Comparison of ENCODE assay signal across 8 cellular contexts in the genomic region with DNA sequence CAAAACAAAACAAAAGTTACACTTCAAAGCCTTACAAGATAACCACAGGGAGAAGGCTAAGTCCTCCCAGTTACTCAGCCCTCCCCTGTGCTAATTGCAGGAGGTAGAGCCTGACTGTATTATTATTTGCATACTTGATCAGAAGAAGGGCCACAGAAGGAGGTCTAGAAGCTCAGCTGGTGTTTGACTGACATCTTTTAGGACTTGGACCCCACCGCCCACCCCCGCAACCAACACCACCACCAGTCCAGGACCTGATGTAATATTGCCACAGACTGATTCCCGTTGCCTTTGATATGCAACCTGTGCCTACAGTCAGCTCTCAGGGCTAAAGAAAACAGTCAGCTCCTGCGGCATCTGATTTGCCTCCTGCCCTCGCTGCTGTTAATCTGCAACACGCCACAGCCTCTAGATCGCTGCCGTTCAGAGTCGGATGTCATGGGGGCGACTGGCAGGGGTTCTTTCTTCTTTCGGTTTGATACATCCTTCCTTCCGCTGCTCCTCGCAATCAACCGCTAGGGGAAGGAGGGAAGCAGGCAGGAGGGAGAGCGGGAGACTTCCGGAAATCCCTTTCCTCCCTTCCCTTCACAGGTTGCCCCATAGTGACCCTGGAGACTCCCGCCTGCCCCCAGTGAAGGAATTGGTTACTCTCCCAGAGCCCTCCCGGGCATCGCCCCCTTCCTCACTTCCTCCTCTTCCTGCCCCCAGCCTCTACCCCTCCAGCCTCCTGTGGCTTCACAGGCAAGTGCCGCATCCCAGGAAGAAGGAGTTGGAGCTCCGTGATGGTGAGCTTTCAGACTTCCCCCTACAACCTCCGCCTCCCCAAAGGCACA.
DNase-seq lines count a peak whose midpoint lies in the region; ATAC-seq and TF ChIP-seq lines count a peak whose summit lies in the region.

No MANE protein-coding gene starts in this region.

- no peak for TF ChIP-seq POLR2A in Peyer's patch (IDR thresholded peaks at IDR 0.05)

- peaks cover 0 to 6% (median 0%) of the 10 kb centered on the region in 4 donors for H3K4me1 ChIP-seq in Peyer's patch

- peak overlapping the region; percentile 20 to 54 (median 34) for H3K4me3 ChIP-seq in Peyer's patch

- TF ChIP-seq CTCF in Peyer's patch (IDR thresholded peaks at IDR 0.05) = peak in 4 of 6 experiments; percentile 18 to 47 (median 39)

- H3K36me3 ChIP-seq in Peyer's patch = no peaks in the 10 kb centered on the region

- ATAC-seq in GM19043 (IDR thresholded peaks at IDR 0.05; ENCODE audit: low read depth, unreplicated experiment) = peak; percentile 83
- ATAC-seq in HG03139 (IDR thresholded peaks at IDR 0.05; ENCODE audit: unreplicated experiment) = peak; percentile 74
- ATAC-seq in left colon = peak; percentile 88

- no peaks in the 10 kb centered on the region for H3K27me3 ChIP-seq in Peyer's patch

- intact Hi-C loops in left colon (cut with DNase I, micrococcal nuclease) = no loop called here

- no peaks in the 10 kb centered on the region for H3K9me3 ChIP-seq in Peyer's patch

- no peak overlapping the region for H3K27ac ChIP-seq in Peyer's patch

- DNase-seq in COLO829 (ENCODE audit: low spot score) (peak; percentile 48), Peyer's patch (peak in 2 of 3 donors; percentile 47 to 49), cerebellum (ENCODE audit: low spot score) (peak; percentile 6), left colon (peak; percentile 32 to 34), cerebellar nuclear complex (lab: John Stamatoyannopoulos, UW) (no peak)
- peak; percentile 32 for DNase-seq in stimulated activated CD8-positive, alpha-beta memory T cell treated with anti-CD3 and anti-CD28 coated beads, Interleukin-4, amount 100 ng/mL, for 48 hours

Comparison
In these comparisons a context has a peak if more than half of its experiments do, and no peak if none do; other contexts are left out.
1. DNase-seq: peak in COLO829 (single experiment), Peyer's patch (2 of 3), cerebellum (single experiment), left colon (2 of 2) and stimulated activated CD8-positive, alpha-beta memory T cell treated with anti-CD3 and anti-CD28 coated beads, Interleukin-4, amount 100 ng/mL, for 48 hours (single experiment); none in cerebellar nuclear complex (0 of 2).
2. Peak in every context shown above with its lines, with median percentiles within 50 percentile points of each other: ATAC-seq.